Comparison of ENCODE assay signal across 31 cellular contexts in the genomic region with DNA sequence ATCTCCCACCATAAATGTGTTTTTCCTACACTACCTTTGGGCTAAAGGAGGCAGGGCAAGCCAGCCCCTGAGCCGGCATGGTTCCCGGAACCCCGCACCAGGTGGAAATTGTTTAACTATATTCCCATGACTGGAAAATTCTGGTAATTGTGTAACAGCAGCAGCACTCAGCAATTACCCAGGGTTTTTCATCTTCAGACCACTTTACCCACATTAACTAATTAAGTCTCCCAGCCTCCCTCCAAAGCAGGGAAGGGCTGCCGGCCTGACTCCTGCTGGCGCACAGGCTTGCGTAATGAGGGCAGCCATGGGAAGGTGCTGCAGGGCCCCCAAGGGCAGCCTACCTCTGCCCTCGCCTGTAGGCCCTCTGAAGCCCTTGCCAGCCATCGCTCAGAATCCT.
DNase-seq lines count a peak whose midpoint lies in the region; ATAC-seq, FAIRE-seq and TF ChIP-seq lines count a peak whose summit lies in the region.
"Had no signal": no experiment of that assay in that cellular context is flagged by ENCODE, and none has a peak within 500 bp of the region (broad histone marks: within the 10 kb centered on the region; RNA-seq: fewer than 3 reads in every experiment).

No MANE protein-coding gene starts in this region.

- intact Hi-C loops in stomach (cut with DNase I; ENCODE audit: low total_unique reads): no loop called here

- FAIRE-seq in islet of Langerhans (lab: Jason Lieb, UNC): peak; percentile 95
- FAIRE-seq: K562 had no signal

- no peak for TF ChIP-seq EP300 in stomach (IDR thresholded peaks at IDR 0.05)

- WGBS in stomach, 5 donors: 73 to 80% (median 77%) methylated on average over 8 of the region's 8 CpGs

- no peak overlapping the region for H3K27ac ChIP-seq in stomach
- H3K27ac ChIP-seq: coronary artery, GM23248, left ventricle myocardium inferior, neutrophil, prostate gland, thyroid gland, vagina had no signal

- peaks cover 34% of the 10 kb centered on the region for H3K4me1 ChIP-seq in BE2C
- no peaks in the 10 kb centered on the region for H3K4me1 ChIP-seq in stomach
- H3K4me1 ChIP-seq: prostate gland, thyroid gland, vagina had no signal

- H3K4me3 ChIP-seq in BE2C (ENCODE audit: low read depth, low read length): peak overlapping the region; percentile 6; the same call in 1 of the 2 replicates
- no peak overlapping the region for H3K4me3 ChIP-seq in stomach
- H3K4me3 ChIP-seq in H7 (ENCODE audit: insufficient read depth, low read depth, low read length): no peak overlapping the region
- H3K4me3 ChIP-seq: coronary artery, GM23248, K562, left ventricle myocardium inferior, prostate gland, thyroid gland, vagina had no signal

- H3K36me3 ChIP-seq in BE2C: no peaks in the 10 kb centered on the region
- H3K36me3 ChIP-seq in stomach: no peaks in the 10 kb centered on the region
- H3K36me3 ChIP-seq in H7 (replicated peaks; ENCODE audit: control insufficient read depth, insufficient read depth, low read length): no peaks in the 10 kb centered on the region
- H3K36me3 ChIP-seq: left ventricle myocardium inferior, neutrophil, prostate gland, thyroid gland, vagina had no signal

- no peaks in the 10 kb centered on the region for H3K9me3 ChIP-seq in BE2C
- no peaks in the 10 kb centered on the region for H3K9me3 ChIP-seq in stomach
- H3K9me3 ChIP-seq: left ventricle myocardium inferior, neutrophil, prostate gland, thyroid gland, vagina had no signal

- DNase-seq in BE2C (peak; percentile 80), DMS79 treated with DMSO at 0.1 percent for 48 hours (lab: John Stamatoyannopoulos, UW) (peak; percentile 62), NCI-H2227 (lab: John Stamatoyannopoulos, UW; ENCODE audit: unreplicated experiment) (peak; percentile 85), AML-193 (lab: John Stamatoyannopoulos, UW) (no peak), stomach (no peak), H7 (no peak)
- DNase-seq: ACHN; activated CD4-positive, alpha-beta memory T cell treated with anti-CD3 and anti-CD28 coated beads for 36 hours; activated CD4-positive, alpha-beta T cell treated with anti-CD3 and anti-CD28 coated beads for 1 hour; activated naive CD4-positive, alpha-beta T cell; CD8-positive, alpha-beta memory T cell; DMS53; effector CD8-positive, alpha-beta T cell; GDM1; GM23248; left ventricle myocardium inferior; NCI-H1048; NCI-H2171; NCI-H510A treated with DMSO at 0.1 percent for 48 hours; stimulated activated CD4-positive, alpha-beta T cell treated with anti-CD3 and anti-CD28 coated beads, Interleukin-12 subunit alpha, Interleukin-12 subunit beta, amount 100 ng/mL, for 4 hours; stimulated activated CD4-positive, alpha-beta T cell treated with anti-CD3 and anti-CD28 coated beads, Interleukin-2, amount 100 ng/mL, for 48 hours; thyroid gland had no signal

- no peak for ATAC-seq in HG03442 (IDR thresholded peaks at IDR 0.05; ENCODE audit: unreplicated experiment)
- ATAC-seq: K562, Right ventricle myocardium inferior, sciatic nerve had no signal

- no peak for TF ChIP-seq CTCF in BE2C (IDR thresholded peaks at IDR 0.05; ENCODE audit: low read depth, low read length)
- no peak for TF ChIP-seq CTCF in stomach (IDR thresholded peaks at IDR 0.05)

- no peaks in the 10 kb centered on the region for H3K27me3 ChIP-seq in BE2C
- peaks cover 0 to 77% (median 18%) of the 10 kb centered on the region in 3 donors for H3K27me3 ChIP-seq in stomach
- no peaks in the 10 kb centered on the region; the same call in 1 of the 2 replicates for H3K27me3 ChIP-seq in H7 (ENCODE audit: control insufficient read depth, insufficient read depth, low read length)
- H3K27me3 ChIP-seq: thyroid gland, vagina had no signal

- TF ChIP-seq POLR2A in stomach (IDR thresholded peaks at IDR 0.05): no peak

Comparison
In these comparisons a context has a peak if more than half of its experiments do, and no peak if none do; other contexts are left out.
1. DNase-seq: peak in BE2C (single experiment), DMS79 treated with DMSO at 0.1 percent for 48 hours (single experiment) and NCI-H2227 (single experiment); none in AML-193 (0 of 2), stomach (single experiment) and H7 (single experiment).